11 cellular contexts compared by ENCODE assay signal in genomic region chr3:168251371-168251770, GRCh38.
DNase-seq lines count a peak whose midpoint lies in the region; ATAC-seq and TF ChIP-seq lines count a peak whose summit lies in the region.
"Had no signal": no experiment of that assay in that cellular context is flagged by ENCODE, and none has a peak within 500 bp of the region (broad histone marks: within the 10 kb centered on the region; RNA-seq: fewer than 3 reads in every experiment).

No MANE protein-coding gene starts in this region.

- H3K9me3 ChIP-seq in OCI-LY7 (ENCODE audit: low read length) (no peaks in the 10 kb centered on the region), gastroesophageal sphincter (no peaks in the 10 kb centered on the region)
- H3K9me3 ChIP-seq: suprapubic skin had no signal

- peaks cover 12% of the 10 kb centered on the region for H3K4me1 ChIP-seq in OCI-LY7 (ENCODE audit: insufficient read depth, low read length, poor library complexity, severe bottlenecking)
- H3K4me1 ChIP-seq in gastroesophageal sphincter, result peaks cover 0 to 30% (median 10%) of the 10 kb centered on the region in 3 donors

- BruUV-seq in OCI-LY7 (replicated peaks; lab: Mats Ljungman, UMichigan), result no TSS peak

- no peaks in the 10 kb centered on the region for H4K20me1 ChIP-seq in OCI-LY7 (ENCODE audit: insufficient read depth, low read length)

- CTCF ChIA-PET in GM10248 (lab: Yijun Ruan, JAX) (interaction anchor here (1.0 to 2.2 kb wide), 6 partner anchors 9 to 40 kb away, joined by 3 to 12 read pairs (median 5); no protein-coding TSS in a partner anchor), OCI-LY7 (lab: Charles Lee; ENCODE audit: unreplicated experiment) (no interaction called here)

- H2AFZ ChIP-seq in OCI-LY7 (ENCODE audit: low read length), result no peak overlapping the region

- peak; percentile 50 for ATAC-seq in GM19395 (IDR thresholded peaks at IDR 0.05; ENCODE audit: unreplicated experiment)
- peak; percentile 54 for ATAC-seq in HG02938 (IDR thresholded peaks at IDR 0.05; ENCODE audit: unreplicated experiment)
- no peak for ATAC-seq in gastroesophageal sphincter

- 74 to 93% methylated on average over 2 of the region's 2 CpGs for WGBS in gastroesophageal sphincter (ENCODE audit: low coverage in 1 of 2), 2 donors

- H3K4me2 ChIP-seq in OCI-LY7 (ENCODE audit: low read length), result no peak overlapping the region

- intact Hi-C loops in OCI-LY7 (cut with micrococcal nuclease; ENCODE audit: unreplicated experiment), result no loop called here

- no peak for TF ChIP-seq CTCF in GM10248 (IDR thresholded peaks at IDR 0.05; ENCODE audit: control extremely low read depth, extremely low read depth, low read depth, missing control alignments)
- TF ChIP-seq CTCF in OCI-LY7 (conservative IDR thresholded peaks at IDR 0.05; ENCODE audit: low read length), result no peak
- no peak for TF ChIP-seq CTCF in gastroesophageal sphincter (IDR thresholded peaks at IDR 0.05)

- peaks cover 18% of the 10 kb centered on the region for H3K27me3 ChIP-seq in gastroesophageal sphincter

- POLR2A ChIA-PET in GM10248 (lab: Yijun Ruan, JAX), result no interaction called here
- POLR2A ChIA-PET in OCI-LY7 (lab: Charles Lee), result interaction anchor here (1.1 to 1.7 kb wide), 4 partner anchors 13 to 40 kb away, joined by 3 to 6 read pairs (median 3); no protein-coding TSS in a partner anchor

- no peaks in the 10 kb centered on the region for H3K36me3 ChIP-seq in OCI-LY7 (ENCODE audit: insufficient read depth, low read length)
- H3K36me3 ChIP-seq in gastroesophageal sphincter, result no peaks in the 10 kb centered on the region
- H3K36me3 ChIP-seq: suprapubic skin had no signal

- no peak for TF ChIP-seq POLR2A in gastroesophageal sphincter (IDR thresholded peaks at IDR 0.05)

- TF ChIP-seq EP300 in gastroesophageal sphincter (IDR thresholded peaks at IDR 0.05), result no peak

- H3K79me2 ChIP-seq in OCI-LY7 (ENCODE audit: insufficient read depth, low read depth, low read length), result no peaks in the 10 kb centered on the region

- DNase-seq in GM10248 (ENCODE audit: extremely low spot score), result peak; percentile 63
- peak; percentile 10 for DNase-seq in OCI-LY7 (ENCODE audit: low spot score)
- DNase-seq in SW480 (ENCODE audit: low spot score), result no peak
- DNase-seq in NCI-H748 treated with DMSO at 0.1 percent for 48 hours (lab: John Stamatoyannopoulos, UW), result no peak
- DNase-seq in hypothalamus (lab: John Stamatoyannopoulos, UW), result no peak
- DNase-seq: AML-193 had no signal

- no peaks in the 10 kb centered on the region for H3K9me2 ChIP-seq in OCI-LY7 (ENCODE audit: insufficient read depth, low read length)

- H3K27ac ChIP-seq in OCI-LY7 (ENCODE audit: low read depth, low read length, poor library complexity, severe bottlenecking) (no peak overlapping the region), gastroesophageal sphincter (no peak overlapping the region)
- H3K27ac ChIP-seq: epithelial cell of prostate, suprapubic skin had no signal

- H3K4me3 ChIP-seq in OCI-LY7 (ENCODE audit: low read depth, low read length, poor library complexity, severe bottlenecking) (no peak overlapping the region), gastroesophageal sphincter (no peak overlapping the region)

Comparison
In these comparisons a context has a peak if more than half of its experiments do, and no peak if none do; other contexts are left out.
1. DNase-seq: peak in GM10248 (single experiment) and OCI-LY7 (single experiment); none in SW480 (single experiment), NCI-H748 treated with DMSO at 0.1 percent for 48 hours (single experiment) and hypothalamus (0 of 51).